2 cellular contexts compared by ENCODE assay signal in the genomic region with DNA sequence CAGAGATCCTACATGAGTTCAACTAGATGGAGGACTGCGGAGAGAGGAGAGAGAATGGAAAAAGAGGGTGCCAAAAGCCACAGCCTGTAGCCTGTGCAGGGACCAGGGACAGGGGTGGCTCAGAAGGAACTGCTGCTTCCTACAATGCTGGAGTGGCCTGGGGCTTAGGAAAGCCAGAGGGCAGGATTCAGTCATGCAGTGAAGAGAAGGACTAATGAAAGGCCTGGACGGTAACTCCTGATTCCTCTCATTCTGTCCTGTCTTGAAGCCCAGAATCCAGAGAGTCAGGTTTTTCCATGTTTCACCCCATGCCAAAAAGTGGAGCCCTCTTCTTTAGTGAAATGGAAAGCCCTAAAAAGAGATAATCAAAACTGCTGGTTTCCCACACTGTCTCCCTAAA.
TF ChIP-seq lines count a peak whose summit lies in the region.

No MANE protein-coding gene starts in this region.

TF ChIP-seq in IMR-90, 13 proteins besides CTCF, POLR2A, EP300 and RAD21:
- no peak for TF ChIP-seq NFE2L2 (IDR thresholded peaks at IDR 0.05; ENCODE audit: low read depth, low read length)
- no peak for TF ChIP-seq SMC3 (IDR thresholded peaks at IDR 0.05; ENCODE audit: low read depth, low read length)
- TF ChIP-seq CEBPB (IDR thresholded peaks at IDR 0.05; ENCODE audit: low read depth, low read length) = no peak
- TF ChIP-seq MAFK (IDR thresholded peaks at IDR 0.05; ENCODE audit: low read depth, low read length) = no peak
- TF ChIP-seq CHD1 (IDR thresholded peaks at IDR 0.05; ENCODE audit: low read depth, low read length) = no peak
- no peak for TF ChIP-seq MAZ (IDR thresholded peaks at IDR 0.05; ENCODE audit: borderline replicate concordance, low read depth, low read length)
- no peak for TF ChIP-seq BHLHE40 (IDR thresholded peaks at IDR 0.05; ENCODE audit: low read depth, low read length)
- TF ChIP-seq RCOR1 (IDR thresholded peaks at IDR 0.05; ENCODE audit: insufficient replicate concordance, low read length) = no peak
- TF ChIP-seq, protein P1, sequence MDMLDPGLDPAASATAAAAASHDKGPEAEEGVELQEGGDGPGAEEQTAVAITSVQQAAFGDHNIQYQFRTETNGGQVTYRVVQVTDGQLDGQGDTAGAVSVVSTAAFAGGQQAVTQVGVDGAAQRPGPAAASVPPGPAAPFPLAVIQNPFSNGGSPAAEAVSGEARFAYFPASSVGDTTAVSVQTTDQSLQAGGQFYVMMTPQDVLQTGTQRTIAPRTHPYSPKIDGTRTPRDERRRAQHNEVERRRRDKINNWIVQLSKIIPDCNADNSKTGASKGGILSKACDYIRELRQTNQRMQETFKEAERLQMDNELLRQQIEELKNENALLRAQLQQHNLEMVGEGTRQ (IDR thresholded peaks at IDR 0.05; ENCODE audit: low read depth, low read length) = no peak
- no peak for TF ChIP-seq MXI1 (IDR thresholded peaks at IDR 0.05; ENCODE audit: borderline replicate concordance, low read depth, low read length)
- TF ChIP-seq FOS (IDR thresholded peaks at IDR 0.05; ENCODE audit: low read depth, low read length) = no peak
- TF ChIP-seq, protein P2, sequence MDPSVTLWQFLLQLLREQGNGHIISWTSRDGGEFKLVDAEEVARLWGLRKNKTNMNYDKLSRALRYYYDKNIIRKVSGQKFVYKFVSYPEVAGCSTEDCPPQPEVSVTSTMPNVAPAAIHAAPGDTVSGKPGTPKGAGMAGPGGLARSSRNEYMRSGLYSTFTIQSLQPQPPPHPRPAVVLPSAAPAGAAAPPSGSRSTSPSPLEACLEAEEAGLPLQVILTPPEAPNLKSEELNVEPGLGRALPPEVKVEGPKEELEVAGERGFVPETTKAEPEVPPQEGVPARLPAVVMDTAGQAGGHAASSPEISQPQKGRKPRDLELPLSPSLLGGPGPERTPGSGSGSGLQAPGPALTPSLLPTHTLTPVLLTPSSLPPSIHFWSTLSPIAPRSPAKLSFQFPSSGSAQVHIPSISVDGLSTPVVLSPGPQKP (IDR thresholded peaks at IDR 0.05; ENCODE audit: borderline replicate concordance, low read depth, low read length) = no peak
- TF ChIP-seq RFX5 (IDR thresholded peaks at IDR 0.05; ENCODE audit: low read depth, low read length) = no peak

TF ChIP-seq in K562, 482 proteins besides CTCF, POLR2A, EP300 and RAD21:
- TF ChIP-seq BACH1 (tag; IDR thresholded peaks at IDR 0.05) = no peak
- no peak for TF ChIP-seq ZNF586 (CRISPR knock-in tag; conservative IDR thresholded peaks at IDR 0.05)
- TF ChIP-seq, protein P3, sequence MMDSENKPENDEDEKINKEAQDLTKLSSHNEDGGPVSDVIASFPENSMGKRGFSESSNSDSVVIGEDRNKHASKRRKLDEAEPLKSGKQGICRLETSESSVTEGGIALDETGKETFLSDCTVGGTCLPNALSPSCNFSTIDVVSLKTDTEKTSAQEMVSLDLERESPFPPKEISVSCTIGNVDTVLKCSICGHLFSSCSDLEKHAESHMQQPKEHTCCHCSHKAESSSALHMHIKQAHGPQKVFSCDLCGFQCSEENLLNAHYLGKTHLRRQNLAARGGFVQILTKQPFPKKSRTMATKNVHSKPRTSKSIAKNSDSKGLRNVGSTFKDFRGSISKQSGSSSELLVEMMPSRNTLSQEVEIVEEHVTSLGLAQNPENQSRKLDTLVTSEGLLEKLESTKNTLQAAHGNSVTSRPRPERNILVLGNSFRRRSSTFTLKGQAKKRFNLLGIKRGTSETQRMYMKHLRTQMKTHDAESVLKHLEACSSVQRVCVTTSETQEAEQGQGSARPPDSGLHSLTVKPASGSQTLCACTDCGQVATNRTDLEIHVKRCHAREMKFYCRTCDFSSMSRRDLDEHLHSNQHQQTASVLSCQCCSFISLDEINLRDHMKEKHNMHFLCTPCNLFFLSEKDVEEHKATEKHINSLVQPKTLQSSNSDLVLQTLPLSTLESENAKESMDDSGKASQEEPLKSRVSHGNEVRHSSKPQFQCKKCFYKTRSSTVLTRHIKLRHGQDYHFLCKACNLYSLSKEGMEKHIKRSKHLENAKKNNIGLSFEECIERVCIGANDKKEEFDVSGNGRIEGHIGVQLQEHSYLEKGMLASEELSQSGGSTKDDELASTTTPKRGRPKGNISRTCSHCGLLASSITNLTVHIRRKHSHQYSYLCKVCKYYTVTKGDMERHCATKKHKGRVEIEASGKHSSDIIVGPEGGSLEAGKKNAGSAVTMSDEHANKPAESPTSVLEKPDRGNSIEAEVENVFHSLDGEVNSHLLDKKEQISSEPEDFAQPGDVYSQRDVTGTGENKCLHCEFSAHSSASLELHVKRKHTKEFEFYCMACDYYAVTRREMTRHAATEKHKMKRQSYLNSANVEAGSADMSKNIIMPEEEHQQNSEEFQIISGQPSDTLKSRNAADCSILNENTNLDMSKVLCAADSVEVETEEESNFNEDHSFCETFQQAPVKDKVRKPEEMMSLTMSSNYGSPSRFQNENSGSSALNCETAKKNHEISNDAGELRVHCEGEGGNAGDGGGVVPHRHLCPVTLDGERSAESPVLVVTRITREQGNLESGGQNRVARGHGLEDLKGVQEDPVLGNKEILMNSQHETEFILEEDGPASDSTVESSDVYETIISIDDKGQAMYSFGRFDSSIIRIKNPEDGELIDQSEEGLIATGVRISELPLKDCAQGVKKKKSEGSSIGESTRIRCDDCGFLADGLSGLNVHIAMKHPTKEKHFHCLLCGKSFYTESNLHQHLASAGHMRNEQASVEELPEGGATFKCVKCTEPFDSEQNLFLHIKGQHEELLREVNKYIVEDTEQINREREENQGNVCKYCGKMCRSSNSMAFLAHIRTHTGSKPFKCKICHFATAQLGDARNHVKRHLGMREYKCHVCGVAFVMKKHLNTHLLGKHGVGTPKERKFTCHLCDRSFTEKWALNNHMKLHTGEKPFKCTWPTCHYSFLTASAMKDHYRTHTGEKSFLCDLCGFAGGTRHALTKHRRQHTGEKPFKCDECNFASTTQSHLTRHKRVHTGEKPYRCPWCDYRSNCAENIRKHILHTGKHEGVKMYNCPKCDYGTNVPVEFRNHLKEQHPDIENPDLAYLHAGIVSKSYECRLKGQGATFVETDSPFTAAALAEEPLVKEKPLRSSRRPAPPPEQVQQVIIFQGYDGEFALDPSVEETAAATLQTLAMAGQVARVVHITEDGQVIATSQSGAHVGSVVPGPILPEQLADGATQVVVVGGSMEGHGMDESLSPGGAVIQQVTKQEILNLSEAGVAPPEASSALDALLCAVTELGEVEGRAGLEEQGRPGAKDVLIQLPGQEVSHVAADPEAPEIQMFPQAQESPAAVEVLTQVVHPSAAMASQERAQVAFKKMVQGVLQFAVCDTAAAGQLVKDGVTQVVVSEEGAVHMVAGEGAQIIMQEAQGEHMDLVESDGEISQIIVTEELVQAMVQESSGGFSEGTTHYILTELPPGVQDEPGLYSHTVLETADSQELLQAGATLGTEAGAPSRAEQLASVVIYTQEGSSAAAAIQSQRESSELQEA (IDR thresholded peaks at IDR 0.05; ENCODE audit: low read depth) = no peak
- TF ChIP-seq ZNF174 (CRISPR knock-in tag; IDR thresholded peaks at IDR 0.05) = no peak
- no peak for TF ChIP-seq CEBPG (CRISPR knock-in tag; IDR thresholded peaks at IDR 0.05)
- no peak for TF ChIP-seq CEBPG (tag; conservative IDR thresholded peaks at IDR 0.05 in 1 of 2, IDR thresholded peaks at IDR 0.05 in 1 of 2)
- TF ChIP-seq BHLHE40 (IDR thresholded peaks at IDR 0.05; ENCODE audit: low read length) = no peak
- no peak for TF ChIP-seq NRF1 (conservative IDR thresholded peaks at IDR 0.05 in 1 of 2, IDR thresholded peaks at IDR 0.05 in 1 of 2)
- TF ChIP-seq TFAM (CRISPR knock-in tag; conservative IDR thresholded peaks at IDR 0.05) = no peak
- TF ChIP-seq, protein P4, sequence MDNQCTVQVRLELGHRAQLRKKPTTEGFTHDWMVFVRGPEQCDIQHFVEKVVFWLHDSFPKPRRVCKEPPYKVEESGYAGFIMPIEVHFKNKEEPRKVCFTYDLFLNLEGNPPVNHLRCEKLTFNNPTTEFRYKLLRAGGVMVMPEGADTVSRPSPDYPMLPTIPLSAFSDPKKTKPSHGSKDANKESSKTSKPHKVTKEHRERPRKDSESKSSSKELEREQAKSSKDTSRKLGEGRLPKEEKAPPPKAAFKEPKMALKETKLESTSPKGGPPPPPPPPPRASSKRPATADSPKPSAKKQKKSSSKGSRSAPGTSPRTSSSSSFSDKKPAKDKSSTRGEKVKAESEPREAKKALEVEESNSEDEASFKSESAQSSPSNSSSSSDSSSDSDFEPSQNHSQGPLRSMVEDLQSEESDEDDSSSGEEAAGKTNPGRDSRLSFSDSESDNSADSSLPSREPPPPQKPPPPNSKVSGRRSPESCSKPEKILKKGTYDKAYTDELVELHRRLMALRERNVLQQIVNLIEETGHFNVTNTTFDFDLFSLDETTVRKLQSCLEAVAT (IDR thresholded peaks at IDR 0.05) = no peak
- no peak for TF ChIP-seq KDM2B (CRISPR knock-in tag; IDR thresholded peaks at IDR 0.05)
- TF ChIP-seq, protein P5, sequence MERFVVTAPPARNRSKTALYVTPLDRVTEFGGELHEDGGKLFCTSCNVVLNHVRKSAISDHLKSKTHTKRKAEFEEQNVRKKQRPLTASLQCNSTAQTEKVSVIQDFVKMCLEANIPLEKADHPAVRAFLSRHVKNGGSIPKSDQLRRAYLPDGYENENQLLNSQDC (CRISPR knock-in tag; IDR thresholded peaks at IDR 0.05) = no peak
